1 cellular context compared by ENCODE assay signal in the genomic region with DNA sequence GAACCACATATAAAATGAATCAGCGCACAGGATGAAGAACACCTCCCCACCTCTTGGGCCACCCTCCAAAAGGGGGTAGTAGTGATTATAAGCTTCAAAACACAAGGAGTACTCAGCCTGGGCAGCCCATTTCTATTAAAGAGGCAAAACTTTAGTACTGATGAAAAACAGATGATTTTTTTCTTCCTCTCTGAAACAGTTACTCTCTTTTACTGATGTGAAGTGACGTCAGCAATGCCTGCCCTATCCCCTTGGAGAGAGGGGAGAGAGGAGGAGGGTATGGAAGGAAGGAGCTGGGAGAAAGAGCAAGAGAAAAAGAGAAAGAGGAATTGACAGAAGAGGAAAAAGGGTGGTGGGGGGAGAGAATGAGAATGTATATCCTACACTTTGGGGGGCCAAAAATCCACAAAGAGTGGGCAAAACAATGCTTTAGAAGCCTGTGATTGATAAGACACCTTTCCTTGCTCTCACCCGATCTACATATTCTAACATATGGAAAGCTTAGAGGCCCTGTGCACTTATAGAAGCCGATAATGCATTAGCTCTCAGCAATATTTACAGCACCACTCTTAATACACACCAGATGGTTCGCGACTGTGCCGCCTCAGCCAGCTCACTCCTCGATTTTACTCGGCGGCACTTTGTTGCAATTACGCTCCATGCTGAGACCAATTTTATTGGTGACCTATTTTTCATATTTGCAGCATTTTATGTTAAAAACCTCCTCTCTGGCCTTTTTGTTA.
TF ChIP-seq lines count a peak whose summit lies in the region.

No MANE protein-coding gene starts in this region.

TF ChIP-seq in H1, 55 proteins besides CTCF, POLR2A, EP300 and RAD21:
- TF ChIP-seq CREB1 (IDR thresholded peaks at IDR 0.05) (peak; percentile 75), SP2 (IDR thresholded peaks at IDR 0.05; ENCODE audit: low read length) (no peak), TCF12 (IDR thresholded peaks at IDR 0.05; ENCODE audit: low read depth, low read length) (0 out of 2 replicates have a peak, but pooled peaks have one; percentile 2), KDM1A (IDR thresholded peaks at IDR 0.05; ENCODE audit: borderline replicate concordance, low read length) (no peak), EGR1 (IDR thresholded peaks at IDR 0.05; ENCODE audit: borderline replicate concordance, low read depth, low read length) (no peak)
